In the genomic region with DNA sequence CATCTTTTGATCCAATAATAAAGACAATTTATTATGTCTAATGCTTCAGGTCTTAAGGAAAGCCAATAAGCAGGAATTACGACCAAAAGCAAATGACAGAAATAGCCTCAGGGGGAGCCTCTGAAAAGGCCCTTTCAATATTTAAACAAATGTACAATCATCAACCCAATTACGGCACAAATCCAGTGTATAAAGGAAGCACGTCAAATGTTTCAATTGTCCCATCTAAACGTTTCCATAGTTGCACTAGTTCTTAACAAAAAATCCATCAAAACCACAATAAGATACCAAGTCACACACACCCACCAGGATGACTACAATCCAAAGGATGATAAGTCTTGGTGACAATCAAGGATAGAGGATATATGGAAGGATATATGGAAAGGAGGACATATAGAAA, we compare ENCODE assay signal across 27 cellular contexts.
"Had no signal": no experiment of that assay in that cellular context is flagged by ENCODE, and none has a peak within 500 bp of the region (broad histone marks: within the 10 kb centered on the region; RNA-seq: fewer than 3 reads in every experiment).

No MANE protein-coding gene starts in this region.

- H3K4me1 ChIP-seq: neural progenitor cell, vagina had no signal

- H3K4me1 Mint-ChIP-seq: neural progenitor cell had no signal

- H3K4me2 ChIP-seq: neural progenitor cell had no signal

- H2AFZ ChIP-seq: neural progenitor cell, parathyroid adenoma had no signal

- H3K4me3 ChIP-seq: neural progenitor cell, ovary, psoas muscle, right lobe of liver, sigmoid colon, stomach, thoracic aorta, tibial artery, transverse colon, vagina had no signal

- H3K9ac ChIP-seq: neural progenitor cell, parathyroid adenoma had no signal

- H3K9me3 Mint-ChIP-seq: natural killer cell; stimulated activated effector memory CD8-positive, alpha-beta T cell treated with anti-CD3 and anti-CD28 coated beads, Interleukin-12 subunit alpha, Interleukin-12 subunit beta, amount 100 ng/mL, for 72 hours; stimulated activated naive B cell treated with anti-CD40 and anti-IgM and Interleukin-4, amounts not matched to agents 10 μg/mL and 1 μg/mL and 100 μg/mL, for 72 hours; stimulated activated naive CD8-positive, alpha-beta T cell treated with anti-CD3 and anti-CD28 coated beads, Interleukin-15, Interleukin-2, amounts not matched to agents 100 ng/mL and 50 ng/mL, for 24 hours had no signal

- H3K27me3 Mint-ChIP-seq: progenitor cell of endocrine pancreas; stimulated activated naive B cell treated with anti-CD40 and anti-IgM and Interleukin-4, amounts not matched to agents 10 μg/mL and 1 μg/mL and 100 μg/mL, for 72 hours; stimulated activated naive CD8-positive, alpha-beta T cell treated with anti-CD3 and anti-CD28 coated beads, Interleukin-15, Interleukin-2, amounts not matched to agents 100 ng/mL and 50 ng/mL, for 24 hours; type B pancreatic cell had no signal

- DNase-seq: natural killer cell; occipital lobe; ovary; posterior cingulate gyrus; psoas muscle; right cardiac atrium; right lobe of liver; sigmoid colon; small intestine; stimulated activated CD4-positive, alpha-beta T cell treated with anti-CD3 and anti-CD28 coated beads, Interleukin-15, amount 100 ng/mL, for 24 hours; stimulated activated CD4-positive, alpha-beta T cell treated with anti-CD3 and anti-CD28 coated beads, Interleukin-2, amount 100 ng/mL, for 24 hours; stimulated activated CD4-positive, alpha-beta T cell treated with anti-CD3 and anti-CD28 coated beads, Interleukin-2, amount 100 ng/mL, for 48 hours; stimulated activated CD4-positive, alpha-beta T cell treated with anti-CD3 and anti-CD28 coated beads, Interleukin-4, amount 100 ng/mL, for 24 hours; stimulated activated naive B cell treated with anti-CD40 and anti-IgM and Interleukin-4, amounts not matched to agents 10 μg/mL and 1 μg/mL and 100 μg/mL, for 72 hours; stimulated activated naive CD4-positive, alpha-beta T cell treated with Interleukin-2 at 50 U/mL for 16 hours; stomach; tibial artery; transverse colon had no signal

- H3K4me3 Mint-ChIP-seq: natural killer cell; nephron; neural progenitor cell; stimulated activated effector memory CD8-positive, alpha-beta T cell treated with anti-CD3 and anti-CD28 coated beads, Interleukin-12 subunit alpha, Interleukin-12 subunit beta, amount 100 ng/mL, for 72 hours; stimulated activated naive B cell treated with anti-CD40 and anti-IgM and Interleukin-4, amounts not matched to agents 10 μg/mL and 1 μg/mL and 100 μg/mL, for 72 hours; stimulated activated naive CD8-positive, alpha-beta T cell treated with anti-CD3 and anti-CD28 coated beads, Interleukin-15, Interleukin-2, amounts not matched to agents 100 ng/mL and 50 ng/mL, for 24 hours; type B pancreatic cell had no signal

- H3K9me3 ChIP-seq: ovary, psoas muscle, right lobe of liver, sigmoid colon, stomach, thoracic aorta, tibial artery, transverse colon, vagina had no signal

- ATAC-seq: natural killer cell; psoas muscle; right cardiac atrium; right lobe of liver; stimulated activated effector memory CD8-positive, alpha-beta T cell treated with anti-CD3 and anti-CD28 coated beads, Interleukin-12 subunit alpha, Interleukin-12 subunit beta, amount 100 ng/mL, for 72 hours; stimulated activated naive B cell treated with anti-CD40 and anti-IgM and Interleukin-4, amounts not matched to agents 10 μg/mL and 1 μg/mL and 100 μg/mL, for 72 hours had no signal

- H3K27ac ChIP-seq: neural progenitor cell, ovary, parathyroid adenoma, psoas muscle, right lobe of liver, sigmoid colon, stomach, thoracic aorta, tibial artery, transverse colon, vagina had no signal

- H3K27me3 ChIP-seq: neural progenitor cell, ovary, right lobe of liver, sigmoid colon, stomach, tibial artery, transverse colon, vagina had no signal

- H3K36me3 ChIP-seq: ovary, right lobe of liver, transverse colon, vagina had no signal

- H3K27ac Mint-ChIP-seq: natural killer cell; nephron; neural progenitor cell; progenitor cell of endocrine pancreas; stimulated activated effector memory CD8-positive, alpha-beta T cell treated with anti-CD3 and anti-CD28 coated beads, Interleukin-12 subunit alpha, Interleukin-12 subunit beta, amount 100 ng/mL, for 72 hours; stimulated activated naive B cell treated with anti-CD40 and anti-IgM and Interleukin-4, amounts not matched to agents 10 μg/mL and 1 μg/mL and 100 μg/mL, for 72 hours; stimulated activated naive CD8-positive, alpha-beta T cell treated with anti-CD3 and anti-CD28 coated beads, Interleukin-15, Interleukin-2, amounts not matched to agents 100 ng/mL and 50 ng/mL, for 24 hours; type B pancreatic cell had no signal
